Comparison of ENCODE assay signal across 38 cellular contexts in the genomic region with DNA sequence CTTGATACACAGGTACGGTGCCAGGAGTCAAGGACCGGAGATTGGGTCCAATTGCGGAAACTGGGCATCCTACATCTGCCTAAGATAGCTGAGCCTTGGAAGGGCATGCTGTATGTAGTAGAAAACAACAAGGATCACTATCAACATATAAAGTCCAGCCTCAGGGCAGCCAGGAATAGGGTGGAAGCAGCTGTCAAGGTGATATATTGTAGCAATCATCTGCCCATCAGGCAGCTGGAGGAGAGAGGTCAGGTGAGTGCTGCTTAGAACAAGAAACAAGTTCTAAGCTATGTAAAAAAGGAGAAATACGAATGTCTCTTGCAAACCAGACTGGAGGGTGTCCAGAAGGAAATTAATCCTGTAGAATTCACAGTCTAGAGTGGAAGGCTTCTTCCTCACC. TPM values are rescaled to one million over a fixed set of nuclear protein-coding genes. Genes with fewer than 3 reads are reported as not detected.
"Had no signal": no experiment of that assay in that cellular context is flagged by ENCODE, and none has a peak within 500 bp of the region (broad histone marks: within the 10 kb centered on the region; RNA-seq: fewer than 3 reads in every experiment).

No MANE protein-coding gene starts in this region.

- H3K9me3 ChIP-seq: ascending aorta had no signal

- H3K27me3 Mint-ChIP-seq: activated B cell treated with CpG ODN at 0.5 μM for 24 hours; activated CD4-positive, alpha-beta memory T cell treated with anti-CD3 and anti-CD28 coated beads for 36 hours; activated CD4-positive, alpha-beta T cell treated with anti-CD3 and anti-CD28 coated beads, Interleukin-2, amount 10 ng/mL, durations not matched to agents 24 days and 14 days had no signal

- H3K4me1 ChIP-seq: ascending aorta had no signal

- H3K27me3 ChIP-seq: ascending aorta, cardiac muscle cell had no signal

- DNase-seq: activated B cell treated with CpG ODN at 0.5 μM for 24 hours; activated CD4-positive, alpha-beta memory T cell treated with anti-CD3 and anti-CD28 coated beads for 36 hours; activated CD4-positive, alpha-beta T cell treated with anti-CD3 and anti-CD28 coated beads for 4 hours; activated CD4-positive, alpha-beta T cell treated with anti-CD3 and anti-CD28 coated beads, Interleukin-2, amount 10 ng/mL, durations not matched to agents 24 days and 14 days; activated CD4-positive, alpha-beta T cell treated with anti-CD3 and anti-CD28 coated beads, Interleukin-2, amount 50 U/mL, for 1 hour; activated CD4-positive, alpha-beta T cell treated with anti-CD3 and anti-CD28 coated beads, Interleukin-2, amount 50 U/mL, for 4 hours; activated CD4-positive, CD25-positive, alpha-beta regulatory T cell treated with anti-CD3 and anti-CD28 coated beads, Interleukin-2, amount 50 U/mL, for 72 hours; activated CD8-positive, alpha-beta memory T cell treated with anti-CD3 and anti-CD28 coated beads, Interleukin-2, amount 50 U/mL, for 4 hours; activated CD8-positive, alpha-beta T cell treated with anti-CD3 and anti-CD28 coated beads for 36 hours; activated effector memory CD4-positive, alpha-beta T cell treated with Interleukin-2 at 50 U/mL for 16 hours; activated gamma-delta T cell; activated naive CD4-positive, alpha-beta T cell treated with anti-CD3 and anti-CD28 coated beads, Interleukin-2, amount 10 ng/mL, durations not matched to agents 7 days and 5 days; activated naive CD4-positive, alpha-beta T cell treated with Interleukin-2 at 50 U/mL for 16 hours; activated naive CD8-positive, alpha-beta T cell treated with anti-CD3 and anti-CD28 coated beads, Interleukin-2, amount 10 ng/mL, durations not matched to agents 7 days and 5 days; activated naive CD8-positive, alpha-beta T cell treated with anti-CD3 and anti-CD28 coated beads, Interleukin-2, amount 50 U/mL, for 24 hours; activated T-cell treated with anti-CD3 and anti-CD28 coated beads for 4 hours; activated T-cell treated with anti-CD3 and anti-CD28 coated beads, Interleukin-2, amount 50 U/mL, for 1 hour; activated T-cell treated with anti-CD3 and anti-CD28 coated beads, Interleukin-2, amount 50 U/mL, for 4 hours; activated T-cell treated with anti-CD3 and anti-CD28 coated beads, Interleukin-2, amount 50 U/mL, for 72 hours; amygdala; anterior cingulate cortex; caudate nucleus; T-helper 1 cell; T-helper 2 cell; T-helper 9 cell had no signal

- ATAC-seq: activated CD8-positive, alpha-beta T cell treated with anti-CD3 and anti-CD28 coated beads for 36 hours; activated naive CD8-positive, alpha-beta T cell treated with anti-CD3 and anti-CD28 coated beads, Interleukin-2, amount 50 U/mL, for 24 hours; activated T-cell treated with anti-CD3 and anti-CD28 coated beads, Interleukin-2, amount 50 U/mL, for 4 hours; activated T-cell treated with anti-CD3 and anti-CD28 coated beads, Interleukin-2, amount 50 U/mL, for 72 hours had no signal

- H3K4me3 ChIP-seq: ascending aorta, cardiac muscle cell had no signal

- FAIRE-seq: bronchial epithelial cell, TTC549 had no signal

- H3K4me3 Mint-ChIP-seq: activated B cell treated with CpG ODN at 0.5 μM for 24 hours; activated CD4-positive, alpha-beta memory T cell treated with anti-CD3 and anti-CD28 coated beads for 36 hours; activated CD4-positive, alpha-beta T cell treated with anti-CD3 and anti-CD28 coated beads, Interleukin-2, amount 10 ng/mL, durations not matched to agents 24 days and 14 days; activated CD8-positive, alpha-beta T cell treated with anti-CD3 and anti-CD28 coated beads for 36 hours; activated naive CD4-positive, alpha-beta T cell treated with anti-CD3 and anti-CD28 coated beads, Interleukin-2, amount 10 ng/mL, durations not matched to agents 7 days and 5 days; activated naive CD4-positive, alpha-beta T cell treated with anti-CD3 and anti-CD28 coated beads, Interleukin-2, amount 50 U/mL, for 24 hours; activated naive CD8-positive, alpha-beta T cell; activated naive CD8-positive, alpha-beta T cell treated with anti-CD3 and anti-CD28 coated beads, Interleukin-2, amount 10 ng/mL, durations not matched to agents 7 days and 5 days; activated naive CD8-positive, alpha-beta T cell treated with anti-CD3 and anti-CD28 coated beads, Interleukin-2, amount 50 U/mL, for 24 hours; activated T-cell treated with anti-CD3 and anti-CD28 coated beads, Interleukin-2, amount 50 U/mL, for 4 hours; activated T-cell treated with anti-CD3 and anti-CD28 coated beads, Interleukin-2, amount 50 U/mL, for 72 hours; activated T-helper 1 cell treated with anti-CD3 and anti-CD28 coated beads, Interleukin-12 subunit alpha, Interleukin-12 subunit beta, Interleukin-2, Interleukin-4 antibody, amounts not matched to agents 30 ng/mL and 10 ng/mL and 1 ng/mL, durations not matched to agents 14 hours and 24 hours and 36 hours; brain; central memory CD8-positive, alpha-beta T cell; T-helper 1 cell treated with Interleukin-12 subunit alpha and Interleukin-12 subunit beta and Interleukin-4 antibody, amounts not matched to agents 30 μg/mL and 1 μg/mL, for 36 hours; T-helper 2 cell treated with Interferon-gamma antibody and Interleukin-4, amounts not matched to agents 5 μg/mL and 100 μg/mL, for 36 hours had no signal

- H3K27ac Mint-ChIP-seq: activated B cell treated with CpG ODN at 0.5 μM for 24 hours; activated CD4-positive, alpha-beta memory T cell treated with anti-CD3 and anti-CD28 coated beads for 36 hours; activated CD4-positive, alpha-beta T cell treated with anti-CD3 and anti-CD28 coated beads, Interleukin-2, amount 10 ng/mL, durations not matched to agents 24 days and 14 days; activated CD8-positive, alpha-beta T cell treated with anti-CD3 and anti-CD28 coated beads for 36 hours; activated naive CD4-positive, alpha-beta T cell treated with anti-CD3 and anti-CD28 coated beads, Interleukin-2, amount 10 ng/mL, durations not matched to agents 7 days and 5 days; activated naive CD4-positive, alpha-beta T cell treated with anti-CD3 and anti-CD28 coated beads, Interleukin-2, amount 50 U/mL, for 24 hours; activated naive CD8-positive, alpha-beta T cell; activated naive CD8-positive, alpha-beta T cell treated with anti-CD3 and anti-CD28 coated beads, Interleukin-2, amount 10 ng/mL, durations not matched to agents 7 days and 5 days; activated naive CD8-positive, alpha-beta T cell treated with anti-CD3 and anti-CD28 coated beads, Interleukin-2, amount 50 U/mL, for 24 hours; activated T-cell treated with anti-CD3 and anti-CD28 coated beads, Interleukin-2, amount 50 U/mL, for 72 hours; activated T-helper 1 cell treated with anti-CD3 and anti-CD28 coated beads, Interleukin-12 subunit alpha, Interleukin-12 subunit beta, Interleukin-2, Interleukin-4 antibody, amounts not matched to agents 30 ng/mL and 10 ng/mL and 1 ng/mL, durations not matched to agents 14 hours and 24 hours and 36 hours; activated T-helper 2 cell treated with anti-CD3 and anti-CD28 coated beads, Interferon-gamma antibody, Interleukin-2, Interleukin-4, amounts not matched to agents 10 μg/mL and 5 μg/mL and 100 μg/mL, durations not matched to agents 14 hours and 24 hours and 36 hours; brain; T-helper 1 cell treated with Interleukin-12 subunit alpha and Interleukin-12 subunit beta and Interleukin-4 antibody, amounts not matched to agents 30 μg/mL and 1 μg/mL, for 36 hours; T-helper 2 cell treated with Interferon-gamma antibody and Interleukin-4, amounts not matched to agents 5 μg/mL and 100 μg/mL, for 36 hours had no signal

- H3K36me3 Mint-ChIP-seq: activated CD4-positive, alpha-beta memory T cell treated with anti-CD3 and anti-CD28 coated beads for 36 hours; activated naive CD4-positive, alpha-beta T cell treated with anti-CD3 and anti-CD28 coated beads, Interleukin-2, amount 10 ng/mL, durations not matched to agents 7 days and 5 days; activated naive CD4-positive, alpha-beta T cell treated with anti-CD3 and anti-CD28 coated beads, Interleukin-2, amount 50 U/mL, for 24 hours; activated naive CD8-positive, alpha-beta T cell; activated naive CD8-positive, alpha-beta T cell treated with anti-CD3 and anti-CD28 coated beads, Interleukin-2, amount 10 ng/mL, durations not matched to agents 7 days and 5 days; brain had no signal

- H3K36me3 ChIP-seq: ascending aorta, cardiac muscle cell had no signal

- H3K4me1 Mint-ChIP-seq: activated B cell treated with CpG ODN at 0.5 μM for 24 hours; activated CD4-positive, alpha-beta T cell treated with anti-CD3 and anti-CD28 coated beads, Interleukin-2, amount 10 ng/mL, durations not matched to agents 24 days and 14 days; activated naive CD4-positive, alpha-beta T cell treated with anti-CD3 and anti-CD28 coated beads, Interleukin-2, amount 10 ng/mL, durations not matched to agents 7 days and 5 days; activated naive CD4-positive, alpha-beta T cell treated with anti-CD3 and anti-CD28 coated beads, Interleukin-2, amount 50 U/mL, for 24 hours; activated naive CD8-positive, alpha-beta T cell treated with anti-CD3 and anti-CD28 coated beads, Interleukin-2, amount 10 ng/mL, durations not matched to agents 7 days and 5 days; activated naive CD8-positive, alpha-beta T cell treated with anti-CD3 and anti-CD28 coated beads, Interleukin-2, amount 50 U/mL, for 24 hours; brain; central memory CD8-positive, alpha-beta T cell had no signal

- H3K27ac ChIP-seq: ascending aorta, cardiac muscle cell, VCaP had no signal

- H3K9me3 Mint-ChIP-seq: activated B cell treated with CpG ODN at 0.5 μM for 24 hours; activated CD4-positive, alpha-beta memory T cell treated with anti-CD3 and anti-CD28 coated beads for 36 hours; activated CD4-positive, alpha-beta T cell treated with anti-CD3 and anti-CD28 coated beads, Interleukin-2, amount 10 ng/mL, durations not matched to agents 24 days and 14 days; activated CD8-positive, alpha-beta T cell treated with anti-CD3 and anti-CD28 coated beads for 36 hours; activated naive CD4-positive, alpha-beta T cell treated with anti-CD3 and anti-CD28 coated beads, Interleukin-2, amount 10 ng/mL, durations not matched to agents 7 days and 5 days; activated naive CD4-positive, alpha-beta T cell treated with anti-CD3 and anti-CD28 coated beads, Interleukin-2, amount 50 U/mL, for 24 hours; activated naive CD8-positive, alpha-beta T cell treated with anti-CD3 and anti-CD28 coated beads, Interleukin-2, amount 10 ng/mL, durations not matched to agents 7 days and 5 days; activated naive CD8-positive, alpha-beta T cell treated with anti-CD3 and anti-CD28 coated beads, Interleukin-2, amount 50 U/mL, for 24 hours; activated T-cell treated with anti-CD3 and anti-CD28 coated beads, Interleukin-2, amount 50 U/mL, for 4 hours; activated T-cell treated with anti-CD3 and anti-CD28 coated beads, Interleukin-2, amount 50 U/mL, for 72 hours; activated T-helper 1 cell treated with anti-CD3 and anti-CD28 coated beads, Interleukin-12 subunit alpha, Interleukin-12 subunit beta, Interleukin-2, Interleukin-4 antibody, amounts not matched to agents 30 ng/mL and 10 ng/mL and 1 ng/mL, durations not matched to agents 14 hours and 24 hours and 36 hours; activated T-helper 2 cell treated with anti-CD3 and anti-CD28 coated beads, Interferon-gamma antibody, Interleukin-2, Interleukin-4, amounts not matched to agents 10 μg/mL and 5 μg/mL and 100 μg/mL, durations not matched to agents 14 hours and 24 hours and 36 hours; central memory CD8-positive, alpha-beta T cell; T-helper 1 cell treated with Interleukin-12 subunit alpha and Interleukin-12 subunit beta and Interleukin-4 antibody, amounts not matched to agents 30 μg/mL and 1 μg/mL, for 36 hours; T-helper 2 cell treated with Interferon-gamma antibody and Interleukin-4, amounts not matched to agents 5 μg/mL and 100 μg/mL, for 36 hours had no signal

RNA-seq across cellular contexts. Expression of a gene that starts 34.8 kb away (rescaled TPM):
- total RNA-seq: ascending aorta had no signal
